In the genomic region with DNA sequence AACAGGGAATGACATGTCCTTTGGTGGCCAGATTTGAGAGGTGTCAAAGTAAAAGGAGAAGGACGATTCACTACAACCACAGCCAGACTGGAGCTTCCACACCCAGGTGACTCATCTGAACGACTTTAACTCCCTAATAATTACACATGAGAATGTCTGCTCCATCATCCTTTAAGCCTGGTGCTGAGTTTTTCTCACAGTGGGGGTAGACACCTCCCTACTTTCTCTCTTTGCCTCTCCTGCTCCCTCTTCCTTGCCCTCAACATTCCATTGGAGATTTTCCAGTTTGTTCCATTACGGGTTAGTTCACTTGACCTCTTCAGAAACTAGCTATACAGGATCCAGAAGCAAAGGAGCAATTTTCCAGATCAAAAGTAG, we compare ENCODE assay signal across 8 cellular contexts.
A peak's percentile ranks its signal among the peaks of the same experiment; 100 is the strongest.
DNase-seq lines count a peak whose midpoint lies in the region; ATAC-seq, FAIRE-seq and TF ChIP-seq lines count a peak whose summit lies in the region.

No MANE protein-coding gene starts in this region.

- TF ChIP-seq RAD21 in A549 (conservative IDR thresholded peaks at IDR 0.05 in 1 of 2, IDR thresholded peaks at IDR 0.05 in 1 of 2) = peak; percentile 17 to 32; a peak in 1 of 5 replicates

- H3K36me3 ChIP-seq in brain microvascular endothelial cell (replicated peaks) (no peaks in the 10 kb centered on the region), mucosa of descending colon (ENCODE audit: low read depth) (no peaks in the 10 kb centered on the region)

- no peak for TF ChIP-seq POLR2A in A549 (IDR thresholded peaks at IDR 0.05; ENCODE audit: low read length)

- no peak for FAIRE-seq in A549 (lab: Jason Lieb, UNC)

- TF ChIP-seq EP300 in A549 (IDR thresholded peaks at IDR 0.05) = 0 out of 5 replicates have a peak, but pooled peaks of 1 of the 2 experiments have one; percentile 13

- TF ChIP-seq CTCF in A549 (IDR thresholded peaks at IDR 0.05) (no peak), brain microvascular endothelial cell (IDR thresholded peaks at IDR 0.05; ENCODE audit: low read depth, low read length, missing control alignments) (no peak), mucosa of descending colon (IDR thresholded peaks at IDR 0.05) (no peak), GM13976 (IDR thresholded peaks at IDR 0.05; ENCODE audit: borderline replicate concordance, control extremely low read depth, extremely low read depth, insufficient read depth, missing control alignments) (no peak)

- H3K4me2 ChIP-seq in A549 = peak overlapping the region; percentile 73

- peaks cover 65% of the 10 kb centered on the region for H3K4me1 ChIP-seq in A549
- peaks cover 35% of the 10 kb centered on the region for H3K4me1 ChIP-seq in mucosa of descending colon (ENCODE audit: low read depth)

- in situ Hi-C loops in brain microvascular endothelial cell (cut with HindIII; ENCODE audit: low pct_ligation_motif_present, low sequenced_read_pairs) (no loop called here), GM13976 (cut with MboI; ENCODE audit: low sequenced_read_pairs, unreplicated experiment) (no loop called here)

- CTCF ChIA-PET in A549 (lab: Yijun Ruan, JAX) = interaction anchor here (0.7 to 2.6 kb wide), 10 partner anchors 10 to 228 kb away, joined by 3 to 8 read pairs (median 4); a partner anchor contains a TSS

- H3K9me3 ChIP-seq in A549 = no peaks in the 10 kb centered on the region
- H3K9me3 ChIP-seq in mucosa of descending colon = no peaks in the 10 kb centered on the region

- POLR2A ChIA-PET in A549 (lab: Yijun Ruan, JAX) = interaction anchor here (1.2 kb wide), 2 partner anchors 154 to 159 kb away, joined by 4 to 6 read pairs; a partner anchor contains a TSS

- H3K27ac ChIP-seq in A549 = peak overlapping the region; percentile 82 to 87
- H3K27ac ChIP-seq in brain microvascular endothelial cell = no peak overlapping the region

- DNase-seq in A549 (ENCODE audit: low read depth in 1 of 2, low spot score in 1 of 2) = peak; percentile 81 to 85
- DNase-seq in HS-27A (ENCODE audit: low read depth) = peak; percentile 38
- peak; percentile 46 for DNase-seq in brain microvascular endothelial cell
- no peak for DNase-seq in mucosa of descending colon
- no peak for DNase-seq in GM13976 (ENCODE audit: low spot score)
- DNase-seq in 8988T = no peak

- ATAC-seq in A549 (peak; percentile 44 to 65; a peak in 5 of 6 replicates), mucosa of descending colon (peak; percentile 9), GM18867 (IDR thresholded peaks at IDR 0.05; ENCODE audit: unreplicated experiment) (no peak), HG02798 (IDR thresholded peaks at IDR 0.05; ENCODE audit: poor library complexity, unreplicated experiment) (no peak)

- H3K4me3 ChIP-seq in A549 (no peak overlapping the region), brain microvascular endothelial cell (ENCODE audit: low read depth, low read length) (no peak overlapping the region), mucosa of descending colon (no peak overlapping the region)

- WGBS in A549 (ENCODE audit: missing lambda C conversion rate) = 5% methylated on average over 3 of the region's 3 CpGs

- H3K27me3 ChIP-seq in brain microvascular endothelial cell (replicated peaks) = no peaks in the 10 kb centered on the region

- intact Hi-C loops in mucosa of descending colon (cut with DNase I, micrococcal nuclease) = loop anchor here in 1 of 2 donors (5.0 kb wide), 2 partner anchors 103 to 152 kb away; a partner anchor contains a TSS

TF ChIP-seq in A549, 52 proteins besides CTCF, POLR2A, EP300 and RAD21:
- TF ChIP-seq, protein P1, sequence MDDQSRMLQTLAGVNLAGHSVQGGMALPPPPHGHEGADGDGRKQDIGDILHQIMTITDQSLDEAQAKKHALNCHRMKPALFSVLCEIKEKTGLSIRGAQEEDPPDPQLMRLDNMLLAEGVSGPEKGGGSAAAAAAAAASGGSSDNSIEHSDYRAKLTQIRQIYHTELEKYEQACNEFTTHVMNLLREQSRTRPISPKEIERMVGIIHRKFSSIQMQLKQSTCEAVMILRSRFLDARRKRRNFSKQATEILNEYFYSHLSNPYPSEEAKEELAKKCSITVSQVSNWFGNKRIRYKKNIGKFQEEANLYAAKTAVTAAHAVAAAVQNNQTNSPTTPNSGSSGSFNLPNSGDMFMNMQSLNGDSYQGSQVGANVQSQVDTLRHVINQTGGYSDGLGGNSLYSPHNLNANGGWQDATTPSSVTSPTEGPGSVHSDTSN (IDR thresholded peaks at IDR 0.05) = no peak
- TF ChIP-seq RCOR1 (IDR thresholded peaks at IDR 0.05; ENCODE audit: low read depth, low read length) = no peak
- no peak for TF ChIP-seq NPAS2 (CRISPR knock-in tag; IDR thresholded peaks at IDR 0.05; ENCODE audit: borderline replicate concordance)
- peak; percentile 46; the same call in 1 of the 2 replicates for TF ChIP-seq GATA3 (IDR thresholded peaks at IDR 0.05; ENCODE audit: borderline replicate concordance)
- TF ChIP-seq FOSL2 (IDR thresholded peaks at IDR 0.05) = peak; percentile 68; the same call in 1 of the 2 replicates
- peak; percentile 90 for TF ChIP-seq FOSL2 (CRISPR knock-in tag; IDR thresholded peaks at IDR 0.05)
- TF ChIP-seq, protein P2, sequence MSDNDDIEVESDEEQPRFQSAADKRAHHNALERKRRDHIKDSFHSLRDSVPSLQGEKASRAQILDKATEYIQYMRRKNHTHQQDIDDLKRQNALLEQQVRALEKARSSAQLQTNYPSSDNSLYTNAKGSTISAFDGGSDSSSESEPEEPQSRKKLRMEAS (IDR thresholded peaks at IDR 0.05) = peak; percentile 78
- TF ChIP-seq, protein P3, sequence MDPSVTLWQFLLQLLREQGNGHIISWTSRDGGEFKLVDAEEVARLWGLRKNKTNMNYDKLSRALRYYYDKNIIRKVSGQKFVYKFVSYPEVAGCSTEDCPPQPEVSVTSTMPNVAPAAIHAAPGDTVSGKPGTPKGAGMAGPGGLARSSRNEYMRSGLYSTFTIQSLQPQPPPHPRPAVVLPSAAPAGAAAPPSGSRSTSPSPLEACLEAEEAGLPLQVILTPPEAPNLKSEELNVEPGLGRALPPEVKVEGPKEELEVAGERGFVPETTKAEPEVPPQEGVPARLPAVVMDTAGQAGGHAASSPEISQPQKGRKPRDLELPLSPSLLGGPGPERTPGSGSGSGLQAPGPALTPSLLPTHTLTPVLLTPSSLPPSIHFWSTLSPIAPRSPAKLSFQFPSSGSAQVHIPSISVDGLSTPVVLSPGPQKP (IDR thresholded peaks at IDR 0.05; ENCODE audit: low read depth, low read length) = no peak
- 0 out of 2 replicates have a peak, but pooled peaks have one; percentile 22 for TF ChIP-seq MYC (IDR thresholded peaks at IDR 0.05; ENCODE audit: borderline replicate concordance, low read length)
- TF ChIP-seq ZSCAN20 (CRISPR knock-in tag; IDR thresholded peaks at IDR 0.05) = no peak
- no peak for TF ChIP-seq SMC3 (IDR thresholded peaks at IDR 0.05)
- no peak for TF ChIP-seq ZFP36 (IDR thresholded peaks at IDR 0.05; ENCODE audit: borderline replicate concordance, partially characterized antibody)
- TF ChIP-seq JUNB (IDR thresholded peaks at IDR 0.05) = peak; percentile 73

Comparison
In these comparisons a context has a peak if more than half of its experiments do, and no peak if none do; other contexts are left out.
1. ATAC-seq: peak in A549 (2 of 2) and mucosa of descending colon (single experiment); none in GM18867 (single experiment) and HG02798 (single experiment).
2. DNase-seq: peak in A549 (2 of 2), HS-27A (single experiment) and brain microvascular endothelial cell (single experiment); none in mucosa of descending colon (0 of 3), GM13976 (single experiment) and 8988T (single experiment).